In genomic region chr22:30985561-30986208, GRCh38 we compare ENCODE assay signal across 20 cellular contexts. TPM values are rescaled to one million over a fixed set of nuclear protein-coding genes. Genes with fewer than 3 reads are reported as not detected.
A peak's percentile ranks its signal among the peaks of the same experiment; 100 is the strongest.
DNase-seq lines count a peak whose midpoint lies in the region; ATAC-seq, FAIRE-seq and TF ChIP-seq lines count a peak whose summit lies in the region.
"Had no signal": no experiment of that assay in that cellular context is flagged by ENCODE, and none has a peak within 500 bp of the region (broad histone marks: within the 10 kb centered on the region; RNA-seq: fewer than 3 reads in every experiment).

No MANE protein-coding gene starts in this region.

- TF ChIP-seq RAD21 in H1 (IDR thresholded peaks at IDR 0.05 in 1 of 2, conservative IDR thresholded peaks at IDR 0.05 in 1 of 2; ENCODE audit: low read depth in 2 of 2, low read length in 2 of 2), result no peak

- no peak overlapping the region for H4K91ac ChIP-seq in H1 (replicated peaks; ENCODE audit: insufficient read length, low read length)

- peak in 1 of 2 experiments; percentile 18; a peak in 1 of 4 replicates for TF ChIP-seq CTCF in GM23338 (conservative IDR thresholded peaks at IDR 0.05; ENCODE audit: low read depth in 2 of 2)
- no peak for TF ChIP-seq CTCF in H1 (IDR thresholded peaks at IDR 0.05; ENCODE audit: control extremely low read depth in 1 of 3, insufficient read depth in 1 of 3, low read depth in 1 of 3, low read length in 3 of 3)
- no peak for TF ChIP-seq CTCF in osteocyte (IDR thresholded peaks at IDR 0.05)

- H4K20me1 ChIP-seq in GM23338 (replicated peaks; ENCODE audit: insufficient read depth) (no peaks in the 10 kb centered on the region), H1 (replicated peaks in 1 of 2; ENCODE audit: control insufficient read depth in 1 of 2, insufficient read depth in 2 of 2, low read length in 2 of 2) (peaks cover 0 to 2% of the 10 kb centered on the region in 2 experiments)

- DNase-seq in COLO668 (lab: John Stamatoyannopoulos, UW; ENCODE audit: unreplicated experiment), result peak; percentile 67
- DNase-seq in GM23338 (ENCODE audit: low spot score), result peak; percentile 28
- DNase-seq in NCI-H345 (lab: John Stamatoyannopoulos, UW), result peak; percentile 66
- DNase-seq in H1 (ENCODE audit: low read depth in 1 of 2, low spot score in 2 of 2), result no peak
- no peak for DNase-seq in osteocyte (ENCODE audit: extremely low spot score, unreplicated experiment)
- no peak for DNase-seq in stimulated activated naive CD8-positive, alpha-beta T cell treated with anti-CD3 and anti-CD28 coated beads, Interleukin-15, amount 100 ng/mL, for 72 hours
- DNase-seq: ACHN; Calu3; CD4-positive, CD25-positive, alpha-beta regulatory T cell; DND-41; GM23248; MM.1S; NCI-H1105; NCI-H187; NCI-H2171 treated with DMSO at 0.1 percent for 48 hours; NCI-H524 had no signal

- H3K9me3 Mint-ChIP-seq in GM23338 (peaks cover 21% of the 10 kb centered on the region; the same call in 2 of the 3 replicates), osteocyte (ENCODE audit: unreplicated experiment) (peaks cover 53% of the 10 kb centered on the region)
- H3K9me3 Mint-ChIP-seq in stimulated activated naive CD8-positive, alpha-beta T cell treated with anti-CD3 and anti-CD28 coated beads, Interleukin-15, amount 100 ng/mL, for 72 hours, result peaks cover 29 to 45% of the 10 kb centered on the region in 2 donors

- H3K27me3 ChIP-seq in GM23338 (ENCODE audit: insufficient read depth) (no peaks in the 10 kb centered on the region), H1 (replicated peaks in 1 of 4; ENCODE audit: control insufficient read depth in 3 of 4, extremely low read depth in 1 of 4, insufficient read depth in 3 of 4, low read length in 3 of 4) (no peaks in the 10 kb centered on the region)
- H3K27me3 ChIP-seq: SJSA1 had no signal

- no peak for TF ChIP-seq EP300 in H1 (IDR thresholded peaks at IDR 0.05; ENCODE audit: borderline replicate concordance in 1 of 2, low read depth in 2 of 2, low read length in 2 of 2)

- no peaks in the 10 kb centered on the region for H3K27me3 Mint-ChIP-seq in GM23338 (ENCODE audit: insufficient read depth, low read depth, poor library complexity)
- no peaks in the 10 kb centered on the region for H3K27me3 Mint-ChIP-seq in osteocyte (ENCODE audit: unreplicated experiment)
- H3K27me3 Mint-ChIP-seq in stimulated activated naive CD8-positive, alpha-beta T cell treated with anti-CD3 and anti-CD28 coated beads, Interleukin-15, amount 100 ng/mL, for 72 hours, result no peaks in the 10 kb centered on the region
- H3K27me3 Mint-ChIP-seq: B cell had no signal

- no peak overlapping the region for H3K4me2 ChIP-seq in GM23338
- peak overlapping the region in 1 of 2 experiments; percentile 31; a peak in 1 of 4 replicates for H3K4me2 ChIP-seq in H1 (ENCODE audit: insufficient read depth in 1 of 2, low read depth in 2 of 2, low read length in 2 of 2)

- no peaks in the 10 kb centered on the region for H3K4me1 Mint-ChIP-seq in GM23338
- no peaks in the 10 kb centered on the region for H3K4me1 Mint-ChIP-seq in osteocyte (ENCODE audit: unreplicated experiment)
- H3K4me1 Mint-ChIP-seq in stimulated activated naive CD8-positive, alpha-beta T cell treated with anti-CD3 and anti-CD28 coated beads, Interleukin-15, amount 100 ng/mL, for 72 hours, result no peaks in the 10 kb centered on the region
- H3K4me1 Mint-ChIP-seq: B cell; CD4-positive, CD25-positive, alpha-beta regulatory T cell had no signal

- no peak overlapping the region for H2BK12ac ChIP-seq in H1 (ENCODE audit: low read depth, low read length)

- H3K27ac Mint-ChIP-seq in GM23338, result no peak overlapping the region
- H3K27ac Mint-ChIP-seq in osteocyte (ENCODE audit: unreplicated experiment), result no peak overlapping the region
- H3K27ac Mint-ChIP-seq in stimulated activated naive CD8-positive, alpha-beta T cell treated with anti-CD3 and anti-CD28 coated beads, Interleukin-15, amount 100 ng/mL, for 72 hours, result no peak overlapping the region
- H3K27ac Mint-ChIP-seq: B cell; CD4-positive, CD25-positive, alpha-beta regulatory T cell had no signal

- no peak overlapping the region for H3K18ac ChIP-seq in H1 (ENCODE audit: extremely low read depth, low read length)

- no peaks in the 10 kb centered on the region for H3K36me3 ChIP-seq in GM23338 (ENCODE audit: insufficient read depth)
- no peaks in the 10 kb centered on the region; a peak in 1 of 8 replicates for H3K36me3 ChIP-seq in H1 (ENCODE audit: control insufficient read depth in 2 of 4, insufficient read depth in 4 of 4, low read length in 3 of 4)
- H3K36me3 ChIP-seq: SJSA1 had no signal

- no peak overlapping the region for H2BK20ac ChIP-seq in H1 (ENCODE audit: low read length)

- peaks cover 4% of the 10 kb centered on the region; the same call in 1 of the 2 replicates for H3K9me2 ChIP-seq in GM23338 (ENCODE audit: insufficient read depth)

- H3K4me3 Mint-ChIP-seq in GM23338 (no peak overlapping the region), osteocyte (ENCODE audit: unreplicated experiment) (no peak overlapping the region)
- H3K4me3 Mint-ChIP-seq in stimulated activated naive CD8-positive, alpha-beta T cell treated with anti-CD3 and anti-CD28 coated beads, Interleukin-15, amount 100 ng/mL, for 72 hours, result no peak overlapping the region
- H3K4me3 Mint-ChIP-seq: B cell; CD4-positive, CD25-positive, alpha-beta regulatory T cell had no signal

- ATAC-seq in GM23338, result peak; percentile 83
- no peak for ATAC-seq in stimulated activated naive CD8-positive, alpha-beta T cell treated with anti-CD3 and anti-CD28 coated beads, Interleukin-15, amount 100 ng/mL, for 72 hours
- ATAC-seq in GM21381 (IDR thresholded peaks at IDR 0.05; ENCODE audit: unreplicated experiment), result no peak

- H3K56ac ChIP-seq in H1 (replicated peaks; ENCODE audit: insufficient read length, low read depth, low read length), result no peak overlapping the region

- peaks cover 16% of the 10 kb centered on the region; the same call in 2 of the 3 replicates for H3K36me3 Mint-ChIP-seq in GM23338 (ENCODE audit: low read depth)
- H3K36me3 Mint-ChIP-seq in osteocyte (ENCODE audit: unreplicated experiment), result peaks cover 4% of the 10 kb centered on the region

- H3K4me3 ChIP-seq in GM23338, result no peak overlapping the region
- H3K4me3 ChIP-seq in H1 (ENCODE audit: extremely low read depth in 1 of 4, insufficient read depth in 2 of 4, low read depth in 3 of 4, low read length in 4 of 4), result no peak overlapping the region
- H3K4me3 ChIP-seq: GM23248, SJSA1 had no signal

- H2AFZ ChIP-seq in GM23338, result no peak overlapping the region
- H2AFZ ChIP-seq in H1 (ENCODE audit: low read length), result no peak overlapping the region
- H2AFZ ChIP-seq: GM23248 had no signal

- peaks cover 4 to 5% of the 10 kb centered on the region in 2 experiments; a peak in 3 of 4 replicates for H3K9me3 ChIP-seq in H1 (ENCODE audit: insufficient read depth in 2 of 2, low read depth in 1 of 2, low read length in 1 of 2)
- H3K9me3 ChIP-seq: SJSA1 had no signal

- no peaks in the 10 kb centered on the region for H3K79me2 ChIP-seq in GM23338 (replicated peaks; ENCODE audit: insufficient read depth)
- no peaks in the 10 kb centered on the region for H3K79me2 ChIP-seq in H1 (ENCODE audit: control insufficient read depth in 1 of 2, insufficient read depth in 2 of 2, low read length in 2 of 2)

- no peak for TF ChIP-seq POLR2A in H1 (IDR thresholded peaks at IDR 0.05; ENCODE audit: control extremely low read depth in 1 of 2, low read depth in 2 of 2, low read length in 2 of 2)

- no peak overlapping the region for H4K8ac ChIP-seq in H1 (ENCODE audit: extremely low read depth, insufficient read depth, low read length)

- CTCF ChIA-PET in H1 (lab: Charles Lee; ENCODE audit: partially characterized antibody), result interaction anchor here (0.7 kb wide), 1 partner anchor 47 kb away, joined by 3 read pairs; no protein-coding TSS in a partner anchor

- 0 out of 2 replicates have a peak overlapping the region, but pooled peaks have one; percentile 19 for H3K27ac ChIP-seq in GM23338 (ENCODE audit: low read depth)
- H3K27ac ChIP-seq in H1 (ENCODE audit: low read depth, low read length), result no peak overlapping the region
- H3K27ac ChIP-seq: GM23248, SJSA1 had no signal

- no peaks in the 10 kb centered on the region for H3K23me2 ChIP-seq in H1 (ENCODE audit: low read depth, low read length)

- no peak overlapping the region for H2BK15ac ChIP-seq in H1 (ENCODE audit: low read length)

- H3K4me1 ChIP-seq in GM23338 (ENCODE audit: insufficient read depth) (no peaks in the 10 kb centered on the region; the same call in 1 of the 2 replicates), H1 (replicated peaks in 1 of 4; ENCODE audit: control insufficient read depth in 3 of 4, insufficient read depth in 4 of 4, low read length in 3 of 4) (peaks cover 0 to 5% (median 2%) of the 10 kb centered on the region in 4 experiments; a peak in 2 of 7 replicates)
- H3K4me1 ChIP-seq: SJSA1 had no signal

- no peak overlapping the region for H3K14ac ChIP-seq in H1 (ENCODE audit: insufficient read length)

- no peak overlapping the region for H3K9ac ChIP-seq in H1 (replicated peaks in 1 of 4; ENCODE audit: extremely low read depth in 1 of 4, low read depth in 3 of 4, low read length in 3 of 4)
- H3K9ac ChIP-seq: GM23248 had no signal

- no peak overlapping the region for H2BK5ac ChIP-seq in H1 (ENCODE audit: low read depth, low read length)

- no peak overlapping the region for H2BK120ac ChIP-seq in H1 (replicated peaks; ENCODE audit: low read depth, low read length)

- peaks cover 2% of the 10 kb centered on the region; the same call in 1 of the 2 replicates for H3K79me1 ChIP-seq in H1 (ENCODE audit: low read depth, low read length)

- no peak overlapping the region for H3K4ac ChIP-seq in H1 (replicated peaks; ENCODE audit: insufficient read length, low read depth, low read length)

- POLR2A ChIA-PET in H1 (lab: Charles Lee; ENCODE audit: partially characterized antibody), result interaction anchor here (9.7 kb wide), 1 partner anchor 17 kb away, joined by 86 read pairs; the partner anchor contains the start of genes MORC2 and TUG1

- no peak overlapping the region for H2AK5ac ChIP-seq in H1 (ENCODE audit: low read depth, low read length)

- whole genome bisulfite sequencing in H1 (ENCODE audit: extremely low coverage in 1 of 2, insufficient coverage in 1 of 2, insufficient read length in 1 of 2, insufficient replicate concordance in 2 of 2, low coverage in 1 of 2, low lambda C conversion rate in 2 of 2, missing lambda C conversion rate in 1 of 2), 2 experiments, result 83% methylated on average over 4 of the region's 4 CpGs; no CpG with 5 or more reads in 1 of the 2 experiments

- no peak overlapping the region for H3K23ac ChIP-seq in H1 (ENCODE audit: insufficient read length)

- no peaks in the 10 kb centered on the region for H3F3A ChIP-seq in GM23338 (replicated peaks; ENCODE audit: low read depth)

- no peak overlapping the region for H4K5ac ChIP-seq in H1 (ENCODE audit: insufficient read length, low read depth, low read length)

- peak; percentile 50 for FAIRE-seq in H1 (lab: Jason Lieb, UNC)
- FAIRE-seq: G401.6 had no signal

RNA-seq across cellular contexts. Expression of gene TUG1, which starts 16.6 kb away (rescaled TPM):
- 125 and 137 TPM in 2 replicates for total RNA-seq in GM23338 (2014; rRNA removed; shearing (Covaris generic))
- polyA plus RNA-seq in GM23338 (2016; fragmentation: Nextera tagmentation; extraction: Ambion mirVana) (45.1 and 58.3 TPM in 2 replicates), H1 (2011; rRNA removed) (86.0 and 129 TPM in 2 replicates)
- 106 and 119 TPM in 2 replicates for total RNA-seq in H1 (2021; fragmentation: NEBNext Ultra II Directional; extraction: Animal tissue kit (Norgen Biotek cat#: 25700))
- 105 TPM for polyA plus RNA-seq in H1 (2011; cell fraction: cytosol; rRNA removed)
- 156 TPM for polyA plus RNA-seq in H1 (2011; cell fraction: nucleus; rRNA removed)
- 59.4 to 101 TPM (median 78.8 TPM) in 4 replicates for polyA plus RNA-seq in H1 (2012, experiment 1 of 2)
- polyA plus RNA-seq in H1 (2012, experiment 2 of 2), result 5.0 TPM
- polyA plus RNA-seq in H1 (2013, experiment 1 of 2), result 132 TPM
- polyA plus RNA-seq in H1 (2013, experiment 2 of 2), result 133 TPM
- polyA minus RNA-seq in H1 (2011; rRNA and poly(A)+ RNA removed), result 142 and 192 TPM in 2 replicates
- 62.4 TPM for polyA minus RNA-seq in H1 (2011; cell fraction: cytosol; rRNA and poly(A)+ RNA removed)
- polyA minus RNA-seq in H1 (2011; cell fraction: nucleus; rRNA and poly(A)+ RNA removed), result 137 TPM
- 92.9 and 93.2 TPM in 2 replicates for total RNA-seq in osteocyte

RNA-seq across cellular contexts. Expression of gene MORC2, which starts 17.1 kb away (rescaled TPM):
- 63.3 and 63.8 TPM in 2 replicates for total RNA-seq in GM23338 (2014; rRNA removed; shearing (Covaris generic))
- polyA plus RNA-seq in GM23338 (2016; fragmentation: Nextera tagmentation; extraction: Ambion mirVana) (33.1 and 36.0 TPM in 2 replicates), H1 (2011; rRNA removed) (15.4 and 17.0 TPM in 2 replicates)
- 68.0 and 72.5 TPM in 2 replicates for total RNA-seq in H1 (2021; fragmentation: NEBNext Ultra II Directional; extraction: Animal tissue kit (Norgen Biotek cat#: 25700))
- polyA plus RNA-seq in H1 (2011; cell fraction: cytosol; rRNA removed), result 19.1 TPM
- polyA plus RNA-seq in H1 (2011; cell fraction: nucleus; rRNA removed), result 43.5 TPM
- 50.2 to 58.3 TPM (median 52.0 TPM) in 4 replicates for polyA plus RNA-seq in H1 (2012, experiment 1 of 2)
- 11.4 TPM for polyA plus RNA-seq in H1 (2012, experiment 2 of 2)
- polyA plus RNA-seq in H1 (2013, experiment 1 of 2), result 45.2 TPM
- 37.9 TPM for polyA plus RNA-seq in H1 (2013, experiment 2 of 2)
- polyA minus RNA-seq in H1 (2011; rRNA and poly(A)+ RNA removed), result 62.0 and 63.9 TPM in 2 replicates
- 47.2 TPM for polyA minus RNA-seq in H1 (2011; cell fraction: cytosol; rRNA and poly(A)+ RNA removed)
- polyA minus RNA-seq in H1 (2011; cell fraction: nucleus; rRNA and poly(A)+ RNA removed), result 46.8 TPM
- total RNA-seq in osteocyte, result 26.9 and 29.1 TPM in 2 replicates

Comparison
In these comparisons a context has a peak if more than half of its experiments do, and no peak if none do; other contexts are left out.
1. DNase-seq: peak in COLO668 (single experiment), GM23338 (single experiment) and NCI-H345 (single experiment); none in H1 (0 of 2), osteocyte (single experiment) and stimulated activated naive CD8-positive, alpha-beta T cell treated with anti-CD3 and anti-CD28 coated beads, Interleukin-15, amount 100 ng/mL, for 72 hours (0 of 2).